ENCODE assay signal across 8 cellular contexts in the genomic region with DNA sequence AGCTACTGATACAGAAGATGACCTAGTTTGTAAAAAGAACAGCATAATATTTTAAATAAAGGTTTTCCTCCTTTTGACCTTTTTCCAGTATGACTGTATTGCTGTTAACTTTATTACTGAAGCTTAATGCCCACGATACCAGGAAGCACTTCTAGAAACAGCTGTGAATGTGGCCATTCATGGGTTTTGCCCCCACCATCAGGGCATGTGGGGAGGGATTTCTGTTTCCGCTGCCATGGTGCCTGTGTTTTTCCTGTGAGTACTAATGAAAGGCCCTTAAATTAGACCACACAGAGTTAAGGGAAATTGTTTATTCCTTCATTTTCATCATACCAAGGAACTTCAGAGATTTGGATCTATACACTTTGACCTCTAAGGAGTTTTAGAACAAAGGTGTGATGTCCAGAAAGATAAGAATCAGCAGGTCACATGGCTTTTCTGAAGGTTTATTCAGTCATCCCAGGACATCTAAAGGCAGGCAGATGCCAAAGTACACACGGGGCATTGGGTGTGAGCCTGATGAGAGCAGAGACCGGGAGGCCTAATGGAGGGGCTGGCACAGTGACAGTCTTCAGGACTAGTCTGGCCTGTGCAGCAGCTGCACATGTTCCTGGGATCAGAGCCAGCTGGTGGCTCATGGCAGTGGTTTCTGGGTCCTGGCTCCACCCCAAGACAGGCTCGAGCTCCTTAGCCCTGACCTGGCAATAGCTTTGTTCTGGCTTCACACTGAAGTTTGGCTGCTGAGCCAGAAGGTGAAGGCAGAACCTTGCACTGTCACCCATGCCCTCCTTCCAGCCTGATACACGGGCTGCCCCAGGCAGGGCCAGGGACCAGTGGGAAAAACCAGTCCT.
DNase-seq lines count a peak whose midpoint lies in the region; ATAC-seq and TF ChIP-seq lines count a peak whose summit lies in the region.

No MANE protein-coding gene starts in this region.

- H3K4me3 ChIP-seq in RWPE2 (ENCODE audit: severe bottlenecking) (no peak overlapping the region), esophagus (ENCODE audit: low read depth in 1 of 2, low read length in 2 of 2) (no peak overlapping the region)

- H3K4me3 Mint-ChIP-seq in activated naive CD8-positive, alpha-beta T cell treated with anti-CD3 and anti-CD28 coated beads, Interleukin-2, amount 50 U/mL, for 24 hours: no peak overlapping the region
- no peak overlapping the region for H3K4me3 Mint-ChIP-seq in activated naive CD8-positive, alpha-beta T cell treated with anti-CD3 and anti-CD28 coated beads for 36 hours

- peaks cover 40% of the 10 kb centered on the region for H3K4me1 Mint-ChIP-seq in activated naive CD8-positive, alpha-beta T cell treated with anti-CD3 and anti-CD28 coated beads, Interleukin-2, amount 50 U/mL, for 24 hours
- H3K4me1 Mint-ChIP-seq in activated naive CD8-positive, alpha-beta T cell treated with anti-CD3 and anti-CD28 coated beads for 36 hours: peaks cover 33% of the 10 kb centered on the region

- WGBS in esophagus, 2 donors: 14 to 18% methylated on average over 6 of the region's 6 CpGs

- H3K4me1 ChIP-seq in RWPE2 (ENCODE audit: insufficient read depth, poor library complexity, severe bottlenecking) (peaks cover 38% of the 10 kb centered on the region), esophagus (ENCODE audit: control insufficient read depth in 2 of 2, insufficient read depth in 2 of 2, low read length in 1 of 2) (peaks cover 6 to 13% of the 10 kb centered on the region in 2 donors)

- TF ChIP-seq CTCF in RWPE2 (IDR thresholded peaks at IDR 0.05; ENCODE audit: poor library complexity, severe bottlenecking): no peak

- H3K9me3 ChIP-seq in RWPE2 (ENCODE audit: severe bottlenecking) (no peaks in the 10 kb centered on the region), esophagus (ENCODE audit: control insufficient read depth in 2 of 2, insufficient read depth in 1 of 2, low read depth in 1 of 2, low read length in 1 of 2) (no peaks in the 10 kb centered on the region)

- ATAC-seq in activated naive CD8-positive, alpha-beta T cell treated with anti-CD3 and anti-CD28 coated beads, Interleukin-2, amount 50 U/mL, for 24 hours: peak; percentile 35
- ATAC-seq in RWPE2 (ENCODE audit: low read depth): peak; percentile 94

- no peaks in the 10 kb centered on the region for H3K36me3 ChIP-seq in RWPE2 (ENCODE audit: low read depth)
- no peaks in the 10 kb centered on the region for H3K36me3 ChIP-seq in esophagus (ENCODE audit: control insufficient read depth in 2 of 2, insufficient read depth in 2 of 2, low read length in 1 of 2)

- H3K27ac ChIP-seq in RWPE2 (ENCODE audit: poor library complexity, severe bottlenecking) (peak overlapping the region; percentile 76), esophagus (ENCODE audit: low read depth in 2 of 2, low read length in 1 of 2) (peak overlapping the region; percentile 91)

- DNase-seq in activated naive CD8-positive, alpha-beta T cell treated with anti-CD3 and anti-CD28 coated beads, Interleukin-2, amount 50 U/mL, for 24 hours: no peak
- DNase-seq in activated naive CD8-positive, alpha-beta T cell treated with anti-CD3 and anti-CD28 coated beads for 36 hours: no peak
- DNase-seq in RWPE2 (ENCODE audit: low spot score): peak; percentile 97
- DNase-seq in mucosa of gallbladder (ENCODE audit: low spot score): peak; percentile 97
- DNase-seq in activated T-cell treated with anti-CD3 and anti-CD28 coated beads for 4 hours: no peak
- no peak for DNase-seq in NAMALWA (ENCODE audit: low spot score)
- DNase-seq in SKM-1 treated with dmso at 0.1 percent for 144 hours (lab: John Stamatoyannopoulos, UW; ENCODE audit: unreplicated experiment): no peak

- no peak overlapping the region for H3K27ac Mint-ChIP-seq in activated naive CD8-positive, alpha-beta T cell treated with anti-CD3 and anti-CD28 coated beads, Interleukin-2, amount 50 U/mL, for 24 hours
- no peak overlapping the region for H3K27ac Mint-ChIP-seq in activated naive CD8-positive, alpha-beta T cell treated with anti-CD3 and anti-CD28 coated beads for 36 hours

- H3K36me3 Mint-ChIP-seq in activated naive CD8-positive, alpha-beta T cell treated with anti-CD3 and anti-CD28 coated beads, Interleukin-2, amount 50 U/mL, for 24 hours (ENCODE audit: low read depth): no peaks in the 10 kb centered on the region
- peaks cover 2% of the 10 kb centered on the region for H3K36me3 Mint-ChIP-seq in activated naive CD8-positive, alpha-beta T cell treated with anti-CD3 and anti-CD28 coated beads for 36 hours

- no peaks in the 10 kb centered on the region for H3K9me3 Mint-ChIP-seq in activated naive CD8-positive, alpha-beta T cell treated with anti-CD3 and anti-CD28 coated beads, Interleukin-2, amount 50 U/mL, for 24 hours
- H3K9me3 Mint-ChIP-seq in activated naive CD8-positive, alpha-beta T cell treated with anti-CD3 and anti-CD28 coated beads for 36 hours: peaks cover 3% of the 10 kb centered on the region

- no peaks in the 10 kb centered on the region for H3K27me3 ChIP-seq in RWPE2 (ENCODE audit: insufficient read depth, poor library complexity, severe bottlenecking)
- H3K27me3 ChIP-seq in esophagus (ENCODE audit: control insufficient read depth in 1 of 2, insufficient read depth in 2 of 2, low read length in 2 of 2): no peaks in the 10 kb centered on the region

- H3K27me3 Mint-ChIP-seq in activated naive CD8-positive, alpha-beta T cell treated with anti-CD3 and anti-CD28 coated beads, Interleukin-2, amount 50 U/mL, for 24 hours: no peaks in the 10 kb centered on the region
- no peaks in the 10 kb centered on the region for H3K27me3 Mint-ChIP-seq in activated naive CD8-positive, alpha-beta T cell treated with anti-CD3 and anti-CD28 coated beads for 36 hours

Comparison
In these comparisons a context has a peak if more than half of its experiments do, and no peak if none do; other contexts are left out.
1. DNase-seq: peak in RWPE2 (single experiment) and mucosa of gallbladder (single experiment); none in activated naive CD8-positive, alpha-beta T cell treated with anti-CD3 and anti-CD28 coated beads, Interleukin-2, amount 50 U/mL, for 24 hours (single experiment), activated naive CD8-positive, alpha-beta T cell treated with anti-CD3 and anti-CD28 coated beads for 36 hours (single experiment), activated T-cell treated with anti-CD3 and anti-CD28 coated beads for 4 hours (single experiment), NAMALWA (single experiment) and SKM-1 treated with dmso at 0.1 percent for 144 hours (single experiment).